10 cellular contexts compared by ENCODE assay signal in genomic region chr15:52241489-52241888, GRCh38.
"Had no signal": no experiment of that assay in that cellular context is flagged by ENCODE, and none has a peak within 500 bp of the region (broad histone marks: within the 10 kb centered on the region; RNA-seq: fewer than 3 reads in every experiment).

No MANE protein-coding gene starts in this region.

- H3K27ac ChIP-seq: breast epithelium, foreskin keratinocyte, parathyroid adenoma had no signal

- H3K27ac Mint-ChIP-seq: activated naive CD4-positive, alpha-beta T cell treated with anti-CD3 and anti-CD28 coated beads, Interleukin-2, amount 50 U/mL, for 24 hours; activated T-helper 1 cell treated with anti-CD3 and anti-CD28 coated beads, Interleukin-12 subunit alpha, Interleukin-12 subunit beta, Interleukin-2, Interleukin-4 antibody, amounts not matched to agents 30 ng/mL and 10 ng/mL and 1 ng/mL, durations not matched to agents 14 hours and 24 hours and 36 hours had no signal

- DNase-seq: activated CD4-positive, alpha-beta T cell treated with anti-CD3 and anti-CD28 coated beads, Interleukin-2, amount 50 U/mL, for 4 hours; anterior cingulate cortex; foreskin keratinocyte; left colon; midbrain; stimulated activated CD4-positive, alpha-beta T cell treated with anti-CD3 and anti-CD28 coated beads, Interleukin-2, amount 100 ng/mL, for 48 hours had no signal

- H3K9me3 ChIP-seq: breast epithelium had no signal

- H3K36me3 Mint-ChIP-seq: activated naive CD4-positive, alpha-beta T cell treated with anti-CD3 and anti-CD28 coated beads, Interleukin-2, amount 50 U/mL, for 24 hours had no signal

- H3K27me3 Mint-ChIP-seq: activated naive CD4-positive, alpha-beta T cell treated with anti-CD3 and anti-CD28 coated beads, Interleukin-2, amount 50 U/mL, for 24 hours had no signal

- H3K4me3 Mint-ChIP-seq: activated naive CD4-positive, alpha-beta T cell treated with anti-CD3 and anti-CD28 coated beads, Interleukin-2, amount 50 U/mL, for 24 hours; activated T-helper 1 cell treated with anti-CD3 and anti-CD28 coated beads, Interleukin-12 subunit alpha, Interleukin-12 subunit beta, Interleukin-2, Interleukin-4 antibody, amounts not matched to agents 30 ng/mL and 10 ng/mL and 1 ng/mL, durations not matched to agents 14 hours and 24 hours and 36 hours had no signal

- H3K9me3 Mint-ChIP-seq: activated naive CD4-positive, alpha-beta T cell treated with anti-CD3 and anti-CD28 coated beads, Interleukin-2, amount 50 U/mL, for 24 hours; activated T-helper 1 cell treated with anti-CD3 and anti-CD28 coated beads, Interleukin-12 subunit alpha, Interleukin-12 subunit beta, Interleukin-2, Interleukin-4 antibody, amounts not matched to agents 30 ng/mL and 10 ng/mL and 1 ng/mL, durations not matched to agents 14 hours and 24 hours and 36 hours had no signal

- H3K36me3 ChIP-seq: breast epithelium had no signal

- ATAC-seq: foreskin keratinocyte, left colon had no signal
